Comparison of ENCODE assay signal across 1 cellular context in the genomic region with DNA sequence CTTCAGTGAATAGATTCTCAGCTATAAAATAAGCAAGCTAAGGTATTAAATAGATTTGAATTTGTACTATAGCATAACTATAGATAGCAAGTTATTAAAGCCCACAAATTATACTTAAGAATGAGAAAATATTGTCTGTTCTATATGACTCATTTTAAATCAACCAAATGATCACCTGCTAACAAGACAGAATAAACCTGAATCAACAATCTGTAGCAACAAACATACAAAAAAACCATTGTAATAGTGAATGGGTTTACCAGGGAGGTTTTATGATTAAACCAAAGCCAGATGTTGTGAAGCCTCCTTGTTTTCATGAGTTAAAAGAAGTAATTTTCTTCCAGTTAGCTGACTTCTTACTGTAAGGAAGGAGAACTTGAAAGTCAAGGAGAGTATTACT.
TF ChIP-seq lines count a peak whose summit lies in the region.

No MANE protein-coding gene starts in this region.

TF ChIP-seq in GM12878, 131 proteins besides CTCF, POLR2A, EP300 and RAD21 (continued from another document):
- no peak for TF ChIP-seq BACH1 (IDR thresholded peaks at IDR 0.05; ENCODE audit: borderline replicate concordance)
- TF ChIP-seq, protein P1, sequence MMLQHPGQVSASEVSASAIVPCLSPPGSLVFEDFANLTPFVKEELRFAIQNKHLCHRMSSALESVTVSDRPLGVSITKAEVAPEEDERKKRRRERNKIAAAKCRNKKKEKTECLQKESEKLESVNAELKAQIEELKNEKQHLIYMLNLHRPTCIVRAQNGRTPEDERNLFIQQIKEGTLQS (IDR thresholded peaks at IDR 0.05; ENCODE audit: borderline replicate concordance, extremely low read depth, low read depth, low read length) = no peak
- no peak for TF ChIP-seq SREBF2 (IDR thresholded peaks at IDR 0.05; ENCODE audit: low read length)
